In genomic region chr13:79283742-79284141, GRCh38 we compare ENCODE assay signal across 1 cellular context.
TF ChIP-seq lines count a peak whose summit lies in the region.

No MANE protein-coding gene starts in this region.

TF ChIP-seq in GM23338, 12 proteins besides CTCF, POLR2A, EP300 and RAD21 (continued from another document):
- TF ChIP-seq STAT1 (IDR thresholded peaks at IDR 0.05; ENCODE audit: unreplicated experiment) = no peak
- TF ChIP-seq CREB1 (CRISPR knock-in tag; IDR thresholded peaks at IDR 0.05; ENCODE audit: low read depth) = no peak
- TF ChIP-seq EZH2 (IDR thresholded peaks at IDR 0.05; ENCODE audit: low read depth, unreplicated experiment) = no peak
- TF ChIP-seq NANOG (IDR thresholded peaks at IDR 0.05; ENCODE audit: borderline replicate concordance) = no peak
- TF ChIP-seq ZNF114 (CRISPR knock-in tag; IDR thresholded peaks at IDR 0.05) = no peak
- no peak for TF ChIP-seq EZH2phosphoT487 (IDR thresholded peaks at IDR 0.05; ENCODE audit: unreplicated experiment)
- no peak for TF ChIP-seq REST (IDR thresholded peaks at IDR 0.05; ENCODE audit: unreplicated experiment)
